Comparison of ENCODE assay signal across 24 cellular contexts in genomic region chr4:24840362-24840761, GRCh38. TPM values are rescaled to one million over a fixed set of nuclear protein-coding genes. Genes with fewer than 3 reads are reported as not detected.
"Had no signal": no experiment of that assay in that cellular context is flagged by ENCODE, and none has a peak within 500 bp of the region (broad histone marks: within the 10 kb centered on the region; RNA-seq: fewer than 3 reads in every experiment).

No MANE protein-coding gene starts in this region.

- H3K27ac ChIP-seq: pancreas had no signal

- H3K4me3 ChIP-seq: pancreas, sigmoid colon had no signal

- ATAC-seq: activated T-cell treated with anti-CD3 and anti-CD28 coated beads, Interleukin-2, amount 50 U/mL, for 4 hours; effector memory CD8-positive, alpha-beta T cell; esophagus mucosa had no signal

- H3K9me3 ChIP-seq: pancreas, sigmoid colon had no signal

- DNase-seq: activated CD4-positive, alpha-beta T cell treated with anti-CD3 and anti-CD28 coated beads for 4 hours; activated CD4-positive, alpha-beta T cell treated with anti-CD3 and anti-CD28 coated beads, Interleukin-2, amount 50 U/mL, for 48 hours; activated CD4-positive, CD25-positive, alpha-beta regulatory T cell; activated CD8-positive, alpha-beta memory T cell treated with anti-CD3 and anti-CD28 coated beads, Interleukin-2, amount 50 U/mL, for 48 hours; activated naive CD4-positive, alpha-beta T cell treated with Interleukin-2 at 50 U/mL for 16 hours; activated naive CD8-positive, alpha-beta T cell treated with anti-CD3 and anti-CD28 coated beads for 36 hours; activated T-cell treated with anti-CD3 and anti-CD28 coated beads, Interleukin-2, amount 50 U/mL, for 4 hours; central memory CD4-positive, alpha-beta T cell; effector memory CD8-positive, alpha-beta T cell; foreskin melanocyte; nephron progenitor cell; pancreas; sigmoid colon; stimulated activated CD4-positive, alpha-beta T cell treated with anti-CD3 and anti-CD28 coated beads, Interleukin-2, amount 100 ng/mL, for 48 hours; stimulated activated CD8-positive, alpha-beta memory T cell treated with anti-CD3 and anti-CD28 coated beads, Interleukin-4, amount 100 ng/mL, for 48 hours; stimulated activated naive B cell treated with anti-CD40 and anti-IgM and Interleukin-4, amounts not matched to agents 10 μg/mL and 1 μg/mL and 100 μg/mL, for 72 hours; T-helper 9 cell had no signal

- H3K4me1 ChIP-seq: pancreas had no signal

RNA-seq across cellular contexts. Expression of gene SOD3, which starts 45.0 kb away (rescaled TPM):
- total RNA-seq: activated CD8-positive, alpha-beta memory T cell treated with anti-CD3 and anti-CD28 coated beads for 36 hours; activated naive CD8-positive, alpha-beta T cell treated with anti-CD3 and anti-CD28 coated beads for 36 hours; activated T-helper 2 cell treated with anti-CD3 and anti-CD28 coated beads, Interferon-gamma antibody, Interleukin-2, Interleukin-4, amounts not matched to agents 10 μg/mL and 5 μg/mL and 100 μg/mL, durations not matched to agents 14 hours and 24 hours and 36 hours; dermis microvascular lymphatic vessel endothelial cell; endothelial cell of umbilical vein; pulmonary artery endothelial cell; T-helper 1 cell treated with Interleukin-12 subunit alpha and Interleukin-12 subunit beta and Interleukin-4 antibody, amounts not matched to agents 30 ng/mL and 1 ng/mL, for 36 hours had no signal
